ENCODE assay signal across 15 cellular contexts in the genomic region with DNA sequence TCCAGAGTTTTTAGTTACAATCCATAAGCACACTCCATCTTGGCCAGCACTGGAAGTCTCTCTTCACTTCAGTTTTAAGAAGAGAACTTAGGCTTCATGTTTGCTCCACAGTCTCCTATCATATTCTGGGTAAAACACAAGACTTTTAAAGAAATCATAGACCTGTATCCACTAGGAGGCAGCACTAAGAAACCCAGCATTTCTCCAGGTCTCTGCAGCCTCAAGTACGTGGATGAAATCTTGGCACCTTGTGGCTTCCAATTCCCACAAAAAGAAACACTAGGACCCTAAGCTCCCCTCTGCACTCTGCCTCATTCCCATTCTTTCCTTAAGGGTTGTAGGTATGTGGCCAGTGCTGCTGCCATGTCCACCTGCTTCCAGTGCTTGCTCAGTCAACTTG.
DNase-seq lines count a peak whose midpoint lies in the region; ATAC-seq and TF ChIP-seq lines count a peak whose summit lies in the region.
"Had no signal": no experiment of that assay in that cellular context is flagged by ENCODE, and none has a peak within 500 bp of the region (broad histone marks: within the 10 kb centered on the region; RNA-seq: fewer than 3 reads in every experiment).

No MANE protein-coding gene starts in this region.

- WGBS in GM23248 (ENCODE audit: low coverage in 1 of 2, low lambda C conversion rate in 2 of 2, missing lambda C conversion rate in 2 of 2), 2 experiments = 0% methylated on average over 1 of the region's 1 CpG

- H3K4me1 ChIP-seq in A673 (ENCODE audit: insufficient read depth, low read length, poor library complexity, severe bottlenecking) (no peaks in the 10 kb centered on the region), GM23248 (ENCODE audit: insufficient read depth) (no peaks in the 10 kb centered on the region)
- H3K4me1 ChIP-seq: BLaER1, testis had no signal

- H3K79me2 ChIP-seq in GM23248 (ENCODE audit: insufficient read depth) = no peaks in the 10 kb centered on the region

- no peak overlapping the region for H3K9ac ChIP-seq in GM23248
- H3K9ac ChIP-seq: BLaER1 had no signal

- BruUV-seq in A673 (replicated peaks; lab: Mats Ljungman, UMichigan) = no TSS peak

- H3K27me3 ChIP-seq in A673 (replicated peaks; ENCODE audit: insufficient read depth, low read depth, low read length, poor library complexity) = no peaks in the 10 kb centered on the region
- no peaks in the 10 kb centered on the region for H3K27me3 ChIP-seq in GM23248 (replicated peaks; ENCODE audit: insufficient read depth)
- H3K27me3 ChIP-seq: testis had no signal

- CTCF ChIA-PET in A673 (lab: Charles Lee) = no interaction called here

- in situ Hi-C loops in GM23248 (cut with MboI) = no loop called here

- TF ChIP-seq CTCF in A673 (conservative IDR thresholded peaks at IDR 0.05; ENCODE audit: low read depth, low read length) = peak; percentile 39
- peak; percentile 24 for TF ChIP-seq CTCF in fibroblast of villous mesenchyme (IDR thresholded peaks at IDR 0.05; ENCODE audit: insufficient read depth, low read depth, low read length)

- H2AFZ ChIP-seq in GM23248 = no peak overlapping the region

- no peak overlapping the region for H3K4me2 ChIP-seq in GM23248 (ENCODE audit: unreplicated experiment)
- H3K4me2 ChIP-seq: BLaER1 had no signal

- H3K27ac ChIP-seq in A673 (ENCODE audit: low read depth, low read length, poor library complexity, severe bottlenecking) (no peak overlapping the region), GM23248 (no peak overlapping the region)
- H3K27ac ChIP-seq: BLaER1, testis had no signal

- no peaks in the 10 kb centered on the region for H3K9me2 ChIP-seq in GM23248 (ENCODE audit: insufficient read depth)

- no peaks in the 10 kb centered on the region for H3F3A ChIP-seq in GM23248 (ENCODE audit: insufficient read depth)

- no peaks in the 10 kb centered on the region for H3K9me3 ChIP-seq in A673 (ENCODE audit: low read depth, low read length, poor library complexity, severe bottlenecking)
- H3K9me3 ChIP-seq in GM23248 (ENCODE audit: low read depth) = no peaks in the 10 kb centered on the region
- H3K9me3 ChIP-seq: BLaER1, testis had no signal

- POLR2A ChIA-PET in A673 (lab: Charles Lee; ENCODE audit: low non-redundant PET) = no interaction called here

- peak; percentile 4 for DNase-seq in A673 (ENCODE audit: low spot score)
- peak; percentile 20 for DNase-seq in GM23248
- peak; percentile 2 for DNase-seq in OCI-M1 (lab: John Stamatoyannopoulos, UW)
- peak; percentile 3 for DNase-seq in fibroblast of villous mesenchyme (ENCODE audit: low read depth)
- no peak for DNase-seq in NCI-H2029 (lab: John Stamatoyannopoulos, UW)
- no peak for DNase-seq in stimulated activated naive CD4-positive, alpha-beta T cell treated with Interleukin-2 at 50 U/mL for 16 hours (lab: John Stamatoyannopoulos, UW)
- no peak for DNase-seq in glomerular visceral epithelial cell (ENCODE audit: extremely low spot score)
- DNase-seq: activated CD8-positive, alpha-beta T cell treated with anti-CD3 and anti-CD28 coated beads for 36 hours; activated naive CD8-positive, alpha-beta T cell treated with anti-CD3 and anti-CD28 coated beads for 36 hours; effector memory CD4-positive, alpha-beta T cell; hypothalamus; NCI-H524 treated with DMSO at 0.1 percent for 48 hours; testis had no signal

- no peak overlapping the region for H3K4me3 ChIP-seq in A673 (ENCODE audit: low read depth, low read length, poor library complexity, severe bottlenecking)
- no peak overlapping the region for H3K4me3 ChIP-seq in GM23248
- no peak overlapping the region for H3K4me3 ChIP-seq in fibroblast of villous mesenchyme (ENCODE audit: low read depth, low read length)
- H3K4me3 ChIP-seq: BLaER1, testis had no signal

- no peak for ATAC-seq in GM18517 (IDR thresholded peaks at IDR 0.05; ENCODE audit: unreplicated experiment)
- ATAC-seq: activated CD8-positive, alpha-beta T cell treated with anti-CD3 and anti-CD28 coated beads for 36 hours had no signal

- intact Hi-C loops in A673 (cut with micrococcal nuclease; ENCODE audit: unreplicated experiment) = no loop called here

- no peaks in the 10 kb centered on the region for H4K20me1 ChIP-seq in GM23248 (ENCODE audit: insufficient read depth)
- H4K20me1 ChIP-seq: BLaER1 had no signal

- no peaks in the 10 kb centered on the region for H3K36me3 ChIP-seq in A673 (ENCODE audit: insufficient read depth, low read length, poor library complexity, severe bottlenecking)
- no peaks in the 10 kb centered on the region for H3K36me3 ChIP-seq in GM23248 (ENCODE audit: low read depth)
- H3K36me3 ChIP-seq: BLaER1 had no signal

Comparison
In these comparisons a context has a peak if more than half of its experiments do, and no peak if none do; other contexts are left out.
1. DNase-seq: peak in A673 (single experiment), GM23248 (single experiment), OCI-M1 (single experiment) and fibroblast of villous mesenchyme (single experiment); none in NCI-H2029 (single experiment), stimulated activated naive CD4-positive, alpha-beta T cell treated with Interleukin-2 at 50 U/mL for 16 hours (single experiment) and glomerular visceral epithelial cell (single experiment).